Comparison of ENCODE assay signal across 1 cellular context in the genomic region with DNA sequence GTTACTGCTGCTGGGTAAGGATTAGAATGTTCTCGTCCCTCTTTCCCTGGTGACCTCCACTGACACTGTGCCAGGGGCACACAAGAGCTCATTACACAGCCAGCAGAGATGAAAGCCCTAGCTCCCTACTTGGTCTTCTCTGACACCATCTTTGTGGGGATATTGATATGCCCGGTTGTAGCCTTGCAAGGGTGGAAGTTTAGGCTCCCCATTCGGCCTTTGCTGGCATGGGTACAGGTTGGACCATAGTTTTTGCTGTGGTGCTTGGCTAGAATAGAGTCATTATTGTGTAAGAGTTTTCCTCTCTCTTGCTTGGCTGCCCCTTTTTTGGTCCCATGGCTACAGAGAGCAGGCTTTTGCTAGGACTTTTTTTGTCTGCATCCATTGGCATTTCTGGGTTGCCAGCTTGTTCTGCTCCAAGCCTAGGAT.
TF ChIP-seq lines count a peak whose summit lies in the region.

No MANE protein-coding gene starts in this region.

TF ChIP-seq in liver, 16 proteins besides CTCF, POLR2A, EP300 and RAD21 (continued from another document):
- TF ChIP-seq, protein P1, sequence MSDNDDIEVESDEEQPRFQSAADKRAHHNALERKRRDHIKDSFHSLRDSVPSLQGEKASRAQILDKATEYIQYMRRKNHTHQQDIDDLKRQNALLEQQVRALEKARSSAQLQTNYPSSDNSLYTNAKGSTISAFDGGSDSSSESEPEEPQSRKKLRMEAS (IDR thresholded peaks at IDR 0.05): no peak
